Comparison of ENCODE assay signal across 25 cellular contexts in the genomic region with DNA sequence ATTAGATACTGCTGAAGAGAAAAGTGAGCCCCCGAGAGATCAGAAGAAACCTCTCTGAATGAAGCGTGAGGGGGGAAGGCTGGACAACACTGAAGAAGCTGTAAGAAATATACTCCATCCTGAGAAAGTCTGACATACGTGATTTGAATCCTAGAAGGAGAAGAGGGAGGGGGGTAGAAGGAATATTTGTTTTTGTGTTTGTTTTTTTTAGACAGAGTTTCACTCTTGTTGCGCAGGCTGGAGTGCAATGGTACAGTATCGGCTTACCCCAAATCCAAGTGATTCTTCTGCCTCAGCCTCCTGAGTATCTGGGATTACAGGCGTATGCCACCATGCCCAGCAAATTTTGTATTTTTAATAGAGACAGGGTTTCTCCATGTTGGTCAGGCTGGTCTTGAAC.
"Had no signal": no experiment of that assay in that cellular context is flagged by ENCODE, and none has a peak within 500 bp of the region (broad histone marks: within the 10 kb centered on the region; RNA-seq: fewer than 3 reads in every experiment).

No MANE protein-coding gene starts in this region.

- H3K36me3 Mint-ChIP-seq: WTC11 had no signal

- H3K9me3 ChIP-seq: left ventricle myocardium inferior, sigmoid colon, transverse colon had no signal

- DNase-seq: activated CD8-positive, alpha-beta memory T cell treated with anti-CD3 and anti-CD28 coated beads, Interleukin-2, amount 50 U/mL, for 48 hours; activated effector memory CD4-positive, alpha-beta T cell treated with anti-CD3 and anti-CD28 coated beads, Interleukin-2, amount 50 U/mL, for 16 hours; activated naive CD4-positive, alpha-beta T cell treated with anti-CD3 and anti-CD28 coated beads, Interleukin-2, amount 50 U/mL, for 16 hours; activated T-cell treated with anti-CD3 and anti-CD28 coated beads, Interleukin-2, amount 50 U/mL, for 72 hours; aorta; brain microvascular endothelial cell; caudate nucleus; dermis blood vessel endothelial cell; effector CD8-positive, alpha-beta T cell; glutamatergic neuron; occipital lobe; retina; sigmoid colon; stimulated activated CD4-positive, alpha-beta T cell treated with anti-CD3 and anti-CD28 coated beads, Interleukin-15, amount 100 ng/mL, for 24 hours; stimulated activated CD4-positive, alpha-beta T cell treated with anti-CD3 and anti-CD28 coated beads, Interleukin-2, amount 100 ng/mL, for 48 hours; stimulated activated CD8-positive, alpha-beta memory T cell treated with anti-CD3 and anti-CD28 coated beads, Interleukin-4, amount 100 ng/mL, for 48 hours; stimulated activated naive B cell treated with anti-CD40 and anti-IgM and Interleukin-4, amounts not matched to agents 10 μg/mL and 1 μg/mL and 100 μg/mL, for 72 hours; T-helper 1 cell; T-helper 9 cell; transverse colon had no signal

- H3K27me3 Mint-ChIP-seq: stimulated activated naive B cell treated with anti-CD40 and anti-IgM and Interleukin-4, amounts not matched to agents 10 μg/mL and 1 μg/mL and 100 μg/mL, for 72 hours had no signal

- ATAC-seq: activated T-cell treated with anti-CD3 and anti-CD28 coated beads, Interleukin-2, amount 50 U/mL, for 72 hours; stimulated activated naive B cell treated with anti-CD40 and anti-IgM and Interleukin-4, amounts not matched to agents 10 μg/mL and 1 μg/mL and 100 μg/mL, for 72 hours had no signal

- H3K27me3 ChIP-seq: brain microvascular endothelial cell, hepatocyte, sigmoid colon, transverse colon had no signal

- H3K36me3 ChIP-seq: brain microvascular endothelial cell, left ventricle myocardium inferior, sigmoid colon, transverse colon had no signal

- H3K27ac ChIP-seq: brain microvascular endothelial cell, hepatocyte, left ventricle myocardium inferior, sigmoid colon, transverse colon had no signal

- H3K4me3 ChIP-seq: hepatocyte, left ventricle myocardium inferior, sigmoid colon, smooth muscle cell, transverse colon had no signal

- H3K27ac Mint-ChIP-seq: activated T-cell treated with anti-CD3 and anti-CD28 coated beads, Interleukin-2, amount 50 U/mL, for 72 hours; stimulated activated naive B cell treated with anti-CD40 and anti-IgM and Interleukin-4, amounts not matched to agents 10 μg/mL and 1 μg/mL and 100 μg/mL, for 72 hours had no signal

- H3K4me3 Mint-ChIP-seq: activated T-cell treated with anti-CD3 and anti-CD28 coated beads, Interleukin-2, amount 50 U/mL, for 72 hours; neural crest cell; stimulated activated naive B cell treated with anti-CD40 and anti-IgM and Interleukin-4, amounts not matched to agents 10 μg/mL and 1 μg/mL and 100 μg/mL, for 72 hours; WTC11 had no signal

- H3K9me3 Mint-ChIP-seq: activated T-cell treated with anti-CD3 and anti-CD28 coated beads, Interleukin-2, amount 50 U/mL, for 72 hours; neural crest cell; WTC11 had no signal
